ENCODE assay signal across 21 cellular contexts in the genomic region with DNA sequence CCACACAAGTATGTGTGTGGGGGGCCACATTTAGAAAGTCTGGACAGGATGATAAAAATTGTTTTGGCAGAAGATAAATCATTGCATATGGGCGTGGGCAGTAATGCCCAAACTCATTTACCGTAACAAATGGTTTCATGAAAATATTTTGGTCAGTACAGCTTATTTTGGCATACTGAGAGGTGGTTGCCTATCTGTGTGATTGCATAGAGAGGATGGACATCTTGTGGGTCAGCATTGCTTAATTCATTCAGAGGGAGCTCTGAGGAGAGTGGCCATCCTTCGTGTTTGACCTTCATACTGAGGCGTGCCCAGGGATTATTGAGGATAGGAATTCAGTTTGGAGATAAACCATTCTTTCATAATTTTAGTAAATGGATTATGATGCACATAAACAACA.
DNase-seq lines count a peak whose midpoint lies in the region; ATAC-seq and TF ChIP-seq lines count a peak whose summit lies in the region.
"Had no signal": no experiment of that assay in that cellular context is flagged by ENCODE, and none has a peak within 500 bp of the region (broad histone marks: within the 10 kb centered on the region; RNA-seq: fewer than 3 reads in every experiment).

No MANE protein-coding gene starts in this region.

- H3K4me2 ChIP-seq in MM.1S (ENCODE audit: low read depth, low read length) = peak overlapping the region; percentile 56; the same call in 1 of the 2 replicates

- intact Hi-C loops in CD4-positive, alpha-beta memory T cell (cut with micrococcal nuclease) = loop anchor here (2.0 to 10.0 kb wide), 5 partner anchors 29 to 1731 kb away; a partner anchor contains a TSS

- 0 out of 2 replicates have a peak, but pooled peaks cover 4% of the 10 kb centered on the region for H3F3A ChIP-seq in MM.1S (ENCODE audit: insufficient read depth, low read length)

- no peaks in the 10 kb centered on the region for H3K9me3 Mint-ChIP-seq in CD4-positive, alpha-beta memory T cell
- no peaks in the 10 kb centered on the region for H3K9me3 Mint-ChIP-seq in osteocyte (ENCODE audit: unreplicated experiment)
- no peaks in the 10 kb centered on the region for H3K9me3 Mint-ChIP-seq in activated T-cell treated with anti-CD3 and anti-CD28 coated beads, Interleukin-2, amount 50 U/mL, for 24 hours
- H3K9me3 Mint-ChIP-seq: dendritic cell treated with granulocyte-macrophage colony-stimulating factor and Interleukin-4, amounts not matched to agents 40 ng/mL and 50 ng/mL, for 4 days; stimulated activated naive B cell treated with anti-CD40 and anti-IgM and Interleukin-4, amounts not matched to agents 10 μg/mL and 1 μg/mL and 100 μg/mL, for 72 hours; T-helper 2 cell treated with Interferon-gamma antibody and Interleukin-4, amounts not matched to agents 5 μg/mL and 100 μg/mL, for 36 hours had no signal

- H2AFZ ChIP-seq in MM.1S (ENCODE audit: low read length) = no peak overlapping the region

- H3K4me1 Mint-ChIP-seq in CD4-positive, alpha-beta memory T cell = peaks cover 12 to 23% (median 12%) of the 10 kb centered on the region in 4 donors
- peaks cover 64% of the 10 kb centered on the region for H3K4me1 Mint-ChIP-seq in osteocyte (ENCODE audit: unreplicated experiment)
- peaks cover 37% of the 10 kb centered on the region for H3K4me1 Mint-ChIP-seq in activated T-cell treated with anti-CD3 and anti-CD28 coated beads, Interleukin-2, amount 50 U/mL, for 24 hours (ENCODE audit: low read depth)

- DNase-seq in CD4-positive, alpha-beta memory T cell = no peak
- DNase-seq in MM.1S (no peak), fibroblast of mammary gland (ENCODE audit: low read depth) (peak; percentile 12), osteocyte (ENCODE audit: extremely low spot score, unreplicated experiment) (no peak), ecto neural progenitor cell (ENCODE audit: low spot score) (no peak)
- DNase-seq in activated T-cell treated with anti-CD3 and anti-CD28 coated beads, Interleukin-2, amount 50 U/mL, for 24 hours = no peak
- DNase-seq: activated CD4-positive, CD25-positive, alpha-beta regulatory T cell; Caco-2; left ventricle myocardium superior; NCI-H1417 treated with DMSO at 0.1 percent for 48 hours; NCI-H2171; occipital lobe; SJCRH30; stimulated activated naive B cell treated with anti-CD40 and anti-IgM and Interleukin-4, amounts not matched to agents 10 μg/mL and 1 μg/mL and 100 μg/mL, for 72 hours; thyroid gland had no signal

- H3K4me3 ChIP-seq in CD4-positive, alpha-beta memory T cell (ENCODE audit: low read length in 2 of 2) = no peak overlapping the region
- H3K4me3 ChIP-seq in MM.1S (ENCODE audit: low read length) (no peak overlapping the region), fibroblast of mammary gland (ENCODE audit: control insufficient read depth, low read depth, low read length) (no peak overlapping the region)
- H3K4me3 ChIP-seq: mucosa of descending colon, SJCRH30, thyroid gland had no signal

- ATAC-seq in HG03280 (IDR thresholded peaks at IDR 0.05; ENCODE audit: unreplicated experiment) (no peak), GM18870 (IDR thresholded peaks at IDR 0.05; ENCODE audit: unreplicated experiment) (no peak)
- ATAC-seq: activated naive CD4-positive, alpha-beta T cell treated with anti-CD3 and anti-CD28 coated beads, Interleukin-2, amount 50 U/mL, for 72 hours; mucosa of descending colon; stimulated activated naive B cell treated with anti-CD40 and anti-IgM and Interleukin-4, amounts not matched to agents 10 μg/mL and 1 μg/mL and 100 μg/mL, for 72 hours had no signal

- TF ChIP-seq CTCF in MM.1S (IDR thresholded peaks at IDR 0.05; ENCODE audit: low read length) (no peak), fibroblast of mammary gland (conservative IDR thresholded peaks at IDR 0.05; ENCODE audit: control insufficient read depth, insufficient read depth, low read depth, low read length) (no peak), osteocyte (IDR thresholded peaks at IDR 0.05) (no peak)

- H3K4me1 ChIP-seq in CD4-positive, alpha-beta memory T cell (ENCODE audit: insufficient read depth, low read length) = peaks cover 13% of the 10 kb centered on the region
- peaks cover 5% of the 10 kb centered on the region; the same call in 1 of the 2 replicates for H3K4me1 ChIP-seq in MM.1S (ENCODE audit: low read length)
- H3K4me1 ChIP-seq: Caco-2 had no signal

- no peaks in the 10 kb centered on the region for H3K27me3 Mint-ChIP-seq in CD4-positive, alpha-beta memory T cell
- H3K27me3 Mint-ChIP-seq in osteocyte (ENCODE audit: unreplicated experiment) = no peaks in the 10 kb centered on the region
- no peaks in the 10 kb centered on the region for H3K27me3 Mint-ChIP-seq in activated T-cell treated with anti-CD3 and anti-CD28 coated beads, Interleukin-2, amount 50 U/mL, for 24 hours

- CTCF ChIA-PET in CD4-positive, alpha-beta memory T cell (lab: Charles Lee; ENCODE audit: partially characterized antibody) = interaction anchor here (0.9 to 2.3 kb wide), 5 partner anchors 27 to 743 kb away, joined by 3 to 6 read pairs (median 4); no protein-coding TSS in a partner anchor

- H3K36me3 Mint-ChIP-seq in CD4-positive, alpha-beta memory T cell = no peaks in the 10 kb centered on the region
- H3K36me3 Mint-ChIP-seq in osteocyte (ENCODE audit: unreplicated experiment) = no peaks in the 10 kb centered on the region
- no peaks in the 10 kb centered on the region for H3K36me3 Mint-ChIP-seq in activated T-cell treated with anti-CD3 and anti-CD28 coated beads, Interleukin-2, amount 50 U/mL, for 24 hours (ENCODE audit: low read depth)
- H3K36me3 Mint-ChIP-seq: activated naive CD4-positive, alpha-beta T cell treated with anti-CD3 and anti-CD28 coated beads, Interleukin-2, amount 50 U/mL, for 72 hours; stimulated activated naive B cell treated with anti-CD40 and anti-IgM and Interleukin-4, amounts not matched to agents 10 μg/mL and 1 μg/mL and 100 μg/mL, for 72 hours had no signal

- no peak overlapping the region for H3K4me3 Mint-ChIP-seq in CD4-positive, alpha-beta memory T cell
- no peak overlapping the region for H3K4me3 Mint-ChIP-seq in osteocyte (ENCODE audit: unreplicated experiment)
- H3K4me3 Mint-ChIP-seq in activated T-cell treated with anti-CD3 and anti-CD28 coated beads, Interleukin-2, amount 50 U/mL, for 24 hours = no peak overlapping the region
- H3K4me3 Mint-ChIP-seq: dendritic cell treated with granulocyte-macrophage colony-stimulating factor and Interleukin-4, amounts not matched to agents 40 ng/mL and 50 ng/mL, for 4 days had no signal

- H3K9ac ChIP-seq in MM.1S (ENCODE audit: low read length) = no peak overlapping the region

- H4K20me1 ChIP-seq in MM.1S (ENCODE audit: insufficient read depth, low read length) = no peaks in the 10 kb centered on the region

- H3K27ac ChIP-seq in CD4-positive, alpha-beta memory T cell (ENCODE audit: low read depth, low read length) = no peak overlapping the region
- no peak overlapping the region for H3K27ac ChIP-seq in MM.1S (ENCODE audit: low read length)
- H3K27ac ChIP-seq: SJCRH30, thyroid gland had no signal

- no peaks in the 10 kb centered on the region for H3K36me3 ChIP-seq in CD4-positive, alpha-beta memory T cell (ENCODE audit: insufficient read depth, low read length)
- H3K36me3 ChIP-seq in MM.1S (replicated peaks; ENCODE audit: insufficient read depth, low read length) = no peaks in the 10 kb centered on the region
- H3K36me3 ChIP-seq: SJCRH30, thyroid gland had no signal

- H3K9me2 ChIP-seq in MM.1S (replicated peaks; ENCODE audit: insufficient read depth, low read length) = no peaks in the 10 kb centered on the region

- no peaks in the 10 kb centered on the region for H3K9me3 ChIP-seq in CD4-positive, alpha-beta memory T cell (ENCODE audit: control insufficient read depth in 1 of 2, low read length in 2 of 2)
- H3K9me3 ChIP-seq in MM.1S (replicated peaks; ENCODE audit: insufficient read depth, low read length) = no peaks in the 10 kb centered on the region
- H3K9me3 ChIP-seq: Caco-2, mucosa of descending colon, SJCRH30, thyroid gland had no signal

- POLR2A ChIA-PET in CD4-positive, alpha-beta memory T cell (lab: Charles Lee; ENCODE audit: partially characterized antibody) = no interaction called here

- H3K79me2 ChIP-seq in MM.1S (ENCODE audit: low read length) = no peaks in the 10 kb centered on the region

- peak overlapping the region in 4 of 7 donors; percentile 16 to 23 (median 19) for H3K27ac Mint-ChIP-seq in CD4-positive, alpha-beta memory T cell
- peak overlapping the region; percentile 94 for H3K27ac Mint-ChIP-seq in osteocyte (ENCODE audit: unreplicated experiment)
- no peak overlapping the region for H3K27ac Mint-ChIP-seq in activated T-cell treated with anti-CD3 and anti-CD28 coated beads, Interleukin-2, amount 50 U/mL, for 24 hours
- H3K27ac Mint-ChIP-seq: dendritic cell treated with granulocyte-macrophage colony-stimulating factor and Interleukin-4, amounts not matched to agents 40 ng/mL and 50 ng/mL, for 4 days; T-helper 2 cell treated with Interferon-gamma antibody and Interleukin-4, amounts not matched to agents 5 μg/mL and 100 μg/mL, for 36 hours had no signal

- H3K27me3 ChIP-seq in CD4-positive, alpha-beta memory T cell (ENCODE audit: insufficient read depth, low read length) = no peaks in the 10 kb centered on the region
- no peaks in the 10 kb centered on the region for H3K27me3 ChIP-seq in MM.1S (replicated peaks; ENCODE audit: insufficient read depth, low read length)
- H3K27me3 ChIP-seq: SJCRH30, thyroid gland had no signal
